ENCODE assay signal across 8 cellular contexts in genomic region chr6:30260036-30260504, GRCh38. TPM values are rescaled to one million over a fixed set of nuclear protein-coding genes. Genes with fewer than 3 reads are reported as not detected.
DNase-seq lines count a peak whose midpoint lies in the region; ATAC-seq and TF ChIP-seq lines count a peak whose summit lies in the region.

No MANE protein-coding gene starts in this region.

- in situ Hi-C loops in GM13976 (cut with MboI; ENCODE audit: low sequenced_read_pairs, unreplicated experiment): no loop called here

- TF ChIP-seq CTCF in GM13976 (IDR thresholded peaks at IDR 0.05; ENCODE audit: borderline replicate concordance, control extremely low read depth, extremely low read depth, insufficient read depth, missing control alignments): no peak
- no peak for TF ChIP-seq CTCF in right atrium auricular region (IDR thresholded peaks at IDR 0.05)

- peak overlapping the region; percentile 98 for H3K4me2 ChIP-seq in skeletal muscle satellite cell (ENCODE audit: low read length)

- H3K27ac ChIP-seq in HUES48 (ENCODE audit: low read depth, low read length) (no peak overlapping the region), right atrium auricular region (peak overlapping the region; percentile 73 to 77)

- H3K9me3 ChIP-seq in HUES48 (ENCODE audit: control insufficient read depth, insufficient read depth, low read length): no peaks in the 10 kb centered on the region
- H3K9me3 ChIP-seq in right atrium auricular region: no peaks in the 10 kb centered on the region
- no peaks in the 10 kb centered on the region for H3K9me3 ChIP-seq in skeletal muscle satellite cell (replicated peaks; ENCODE audit: low read length)

- 0 out of 2 replicates have a peak overlapping the region, but pooled peaks have one; percentile 34 for H3K9ac ChIP-seq in HUES48 (ENCODE audit: low read depth, low read length)
- peak overlapping the region; percentile 92 for H3K9ac ChIP-seq in skeletal muscle satellite cell (ENCODE audit: low read depth, low read length)

- DNase-seq in GM13976 (ENCODE audit: low spot score) (peak; percentile 53), right atrium auricular region (ENCODE audit: low spot score) (no peak)
- DNase-seq in activated T-helper 9 cell treated with anti-CD3 and anti-CD28 coated beads, Interleukin-2, amount 50 U/mL, for 16 hours (ENCODE audit: low read depth): peak; percentile 12

- H3K4me3 ChIP-seq in HUES48 (ENCODE audit: low read depth, low read length) (peak overlapping the region; percentile 75), right atrium auricular region (peak overlapping the region; percentile 75 to 95), skeletal muscle satellite cell (ENCODE audit: low read length) (peak overlapping the region; percentile 91)

- H3K36me3 ChIP-seq in HUES48 (ENCODE audit: control insufficient read depth, insufficient read depth, low read length) (no peaks in the 10 kb centered on the region; the same call in 1 of the 2 replicates), right atrium auricular region (no peaks in the 10 kb centered on the region), skeletal muscle satellite cell (ENCODE audit: insufficient read depth, low read length) (peaks cover 2% of the 10 kb centered on the region)

- ATAC-seq in GM19452 (IDR thresholded peaks at IDR 0.05; ENCODE audit: unreplicated experiment): no peak
- no peak for ATAC-seq in HG03097 (IDR thresholded peaks at IDR 0.05; ENCODE audit: low FRiP score, unreplicated experiment)
- no peak for ATAC-seq in GM21390 (IDR thresholded peaks at IDR 0.05; ENCODE audit: unreplicated experiment)

- H3K4me1 ChIP-seq in HUES48 (ENCODE audit: control insufficient read depth, insufficient read depth, low read length) (no peaks in the 10 kb centered on the region), right atrium auricular region (peaks cover 0 to 4% of the 10 kb centered on the region in 2 donors), skeletal muscle satellite cell (ENCODE audit: control insufficient read depth, insufficient read depth, low read length) (peaks cover 19% of the 10 kb centered on the region)

- peaks cover 16% of the 10 kb centered on the region for H3K27me3 ChIP-seq in HUES48 (ENCODE audit: control insufficient read depth, insufficient read depth, low read length)
- H3K27me3 ChIP-seq in right atrium auricular region: no peaks in the 10 kb centered on the region
- H3K27me3 ChIP-seq in skeletal muscle satellite cell (ENCODE audit: control insufficient read depth, insufficient read depth, low read length): peaks cover 4% of the 10 kb centered on the region

RNA-seq across cellular contexts. Expression of gene TRIM26, which starts 46.9 kb away (rescaled TPM):
- 10 to 100 TPM; 20.0 to 27.8 TPM for total RNA-seq in right atrium auricular region
- 19.9 and 21.0 TPM in 2 replicates for total RNA-seq in skeletal muscle satellite cell (2012; rRNA removed)
